32 cellular contexts compared by ENCODE assay signal in genomic region chr7:117285821-117286220, GRCh38. TPM values are rescaled to one million over a fixed set of nuclear protein-coding genes. Genes with fewer than 3 reads are reported as not detected.
DNase-seq lines count a peak whose midpoint lies in the region; ATAC-seq, FAIRE-seq and TF ChIP-seq lines count a peak whose summit lies in the region.
"Had no signal": no experiment of that assay in that cellular context is flagged by ENCODE, and none has a peak within 500 bp of the region (broad histone marks: within the 10 kb centered on the region; RNA-seq: fewer than 3 reads in every experiment).

No MANE protein-coding gene starts in this region.

- no peak overlapping the region for H3K9ac ChIP-seq in astrocyte (ENCODE audit: low read length)
- H3K9ac ChIP-seq: BLaER1 treated with 17β-estradiol and CSF1 and Interleukin-3, amounts not matched to agents 10 nM and 100 nM had no signal

- H3K9me3 Mint-ChIP-seq in astrocyte (ENCODE audit: unreplicated experiment), result no peaks in the 10 kb centered on the region
- H3K9me3 Mint-ChIP-seq in activated CD8-positive, alpha-beta T cell treated with anti-CD3 and anti-CD28 coated beads, Interleukin-2, amount 10 ng/mL, durations not matched to agents 7 days and 5 days (ENCODE audit: insufficient read depth), result no peaks in the 10 kb centered on the region
- H3K9me3 Mint-ChIP-seq in activated CD4-positive, alpha-beta memory T cell treated with anti-CD3 and anti-CD28 coated beads for 36 hours, result no peaks in the 10 kb centered on the region
- H3K9me3 Mint-ChIP-seq: CD8-positive, alpha-beta T cell; HFFc6 had no signal

- no peaks in the 10 kb centered on the region for H4K20me1 ChIP-seq in astrocyte (ENCODE audit: insufficient read depth, low read length)
- H4K20me1 ChIP-seq: BLaER1 treated with 17β-estradiol and CSF1 and Interleukin-3, amounts not matched to agents 10 nM and 100 nM had no signal

- H3K27ac ChIP-seq in astrocyte (ENCODE audit: low read depth, low read length), result no peak overlapping the region
- no peak overlapping the region for H3K27ac ChIP-seq in gastrocnemius medialis
- H3K27ac ChIP-seq: BLaER1 treated with 17β-estradiol and CSF1 and Interleukin-3, amounts not matched to agents 10 nM and 100 nM; PC-9; SJCRH30 had no signal

- CTCF ChIA-PET in activated CD8-positive, alpha-beta T cell treated with anti-CD3 and anti-CD28 coated beads, Interleukin-2, amount 10 ng/mL, durations not matched to agents 7 days and 5 days (lab: Charles Lee), result no interaction called here
- CTCF ChIA-PET in activated CD4-positive, alpha-beta memory T cell treated with anti-CD3 and anti-CD28 coated beads for 36 hours (lab: Charles Lee), result no interaction called here

- H3K36me3 ChIP-seq in astrocyte (ENCODE audit: insufficient read depth, low read length) (no peaks in the 10 kb centered on the region), gastrocnemius medialis (no peaks in the 10 kb centered on the region)
- H3K36me3 ChIP-seq: BLaER1 treated with 17β-estradiol and CSF1 and Interleukin-3, amounts not matched to agents 10 nM and 100 nM; HAP-1; MG63; SJCRH30 had no signal

- peaks cover 12% of the 10 kb centered on the region for H3K27me3 Mint-ChIP-seq in astrocyte (ENCODE audit: low read depth, unreplicated experiment)
- peaks cover 2% of the 10 kb centered on the region for H3K27me3 Mint-ChIP-seq in activated CD8-positive, alpha-beta T cell treated with anti-CD3 and anti-CD28 coated beads, Interleukin-2, amount 10 ng/mL, durations not matched to agents 7 days and 5 days (ENCODE audit: low read depth)
- H3K27me3 Mint-ChIP-seq in activated CD4-positive, alpha-beta memory T cell treated with anti-CD3 and anti-CD28 coated beads for 36 hours, result no peaks in the 10 kb centered on the region

- H3K9me3 ChIP-seq in astrocyte (ENCODE audit: insufficient read depth, low read depth, low read length) (no peaks in the 10 kb centered on the region), gastrocnemius medialis (no peaks in the 10 kb centered on the region)
- H3K9me3 ChIP-seq: BLaER1 treated with 17β-estradiol and CSF1 and Interleukin-3, amounts not matched to agents 10 nM and 100 nM; Caco-2; HAP-1; MG63; SJCRH30 had no signal

- intact Hi-C loops in gastrocnemius medialis (cut with DNase I; ENCODE audit: low total_unique reads), result no loop called here
- intact Hi-C loops in activated CD4-positive, alpha-beta memory T cell treated with anti-CD3 and anti-CD28 coated beads for 36 hours (cut with micrococcal nuclease), result no loop called here

- TF ChIP-seq CTCF in astrocyte (IDR thresholded peaks at IDR 0.05; ENCODE audit: insufficient read depth, low read depth, low read length), result no peak
- no peak for TF ChIP-seq CTCF in fibroblast of the aortic adventitia (IDR thresholded peaks at IDR 0.05; ENCODE audit: insufficient read depth, low read length)
- TF ChIP-seq CTCF in gastrocnemius medialis (IDR thresholded peaks at IDR 0.05 in 4 of 5, conservative IDR thresholded peaks at IDR 0.05 in 1 of 5), result no peak

- no peak overlapping the region for H3K27ac Mint-ChIP-seq in astrocyte (ENCODE audit: unreplicated experiment)
- no peak overlapping the region for H3K27ac Mint-ChIP-seq in activated CD8-positive, alpha-beta T cell treated with anti-CD3 and anti-CD28 coated beads, Interleukin-2, amount 10 ng/mL, durations not matched to agents 7 days and 5 days
- no peak overlapping the region for H3K27ac Mint-ChIP-seq in activated CD4-positive, alpha-beta memory T cell treated with anti-CD3 and anti-CD28 coated beads for 36 hours
- H3K27ac Mint-ChIP-seq: CD8-positive, alpha-beta T cell; HFFc6 had no signal

- no peaks in the 10 kb centered on the region for H3K79me2 ChIP-seq in astrocyte (ENCODE audit: insufficient read depth, low read length)

- no peak for FAIRE-seq in astrocyte (lab: Jason Lieb, UNC)

- H3K4me3 ChIP-seq in astrocyte (ENCODE audit: insufficient read depth, low read depth, low read length), result no peak overlapping the region
- H3K4me3 ChIP-seq in fibroblast of the aortic adventitia (ENCODE audit: low read depth, low read length), result no peak overlapping the region
- H3K4me3 ChIP-seq in gastrocnemius medialis, result no peak overlapping the region
- H3K4me3 ChIP-seq: BLaER1 treated with 17β-estradiol and CSF1 and Interleukin-3, amounts not matched to agents 10 nM and 100 nM; HAP-1; MG63; PC-9; SJCRH30 had no signal

- H3K4me1 Mint-ChIP-seq in astrocyte (ENCODE audit: low read depth, unreplicated experiment), result peaks cover 34% of the 10 kb centered on the region
- H3K4me1 Mint-ChIP-seq in activated CD8-positive, alpha-beta T cell treated with anti-CD3 and anti-CD28 coated beads, Interleukin-2, amount 10 ng/mL, durations not matched to agents 7 days and 5 days (ENCODE audit: low read depth), result no peaks in the 10 kb centered on the region
- H3K4me1 Mint-ChIP-seq in activated CD4-positive, alpha-beta memory T cell treated with anti-CD3 and anti-CD28 coated beads for 36 hours (ENCODE audit: low read depth), result no peaks in the 10 kb centered on the region

- H3K4me1 ChIP-seq in astrocyte (ENCODE audit: insufficient read depth, low read length), result peaks cover 10% of the 10 kb centered on the region
- H3K4me1 ChIP-seq in gastrocnemius medialis, result no peaks in the 10 kb centered on the region
- H3K4me1 ChIP-seq: Caco-2, HAP-1, SJCRH30 had no signal

- H2AFZ ChIP-seq in astrocyte (ENCODE audit: low read depth, low read length), result no peak overlapping the region
- H2AFZ ChIP-seq: PC-9 had no signal

- POLR2A ChIA-PET in activated CD8-positive, alpha-beta T cell treated with anti-CD3 and anti-CD28 coated beads, Interleukin-2, amount 10 ng/mL, durations not matched to agents 7 days and 5 days (lab: Charles Lee), result no interaction called here
- POLR2A ChIA-PET in activated CD4-positive, alpha-beta memory T cell treated with anti-CD3 and anti-CD28 coated beads for 36 hours (lab: Charles Lee), result no interaction called here

- TF ChIP-seq POLR2A in gastrocnemius medialis (IDR thresholded peaks at IDR 0.05), result no peak

- in situ Hi-C loops in gastrocnemius medialis (cut with MboI; ENCODE audit: low sequenced_read_pairs in 4 of 4), result no loop called here

- H3K27me3 ChIP-seq in astrocyte (ENCODE audit: insufficient read depth, low read length) (no peaks in the 10 kb centered on the region), gastrocnemius medialis (no peaks in the 10 kb centered on the region)
- H3K27me3 ChIP-seq: BLaER1 treated with 17β-estradiol and CSF1 and Interleukin-3, amounts not matched to agents 10 nM and 100 nM; MG63; SJCRH30 had no signal

- no peak overlapping the region for H3K4me3 Mint-ChIP-seq in astrocyte (ENCODE audit: unreplicated experiment)
- no peak overlapping the region for H3K4me3 Mint-ChIP-seq in activated CD8-positive, alpha-beta T cell treated with anti-CD3 and anti-CD28 coated beads, Interleukin-2, amount 10 ng/mL, durations not matched to agents 7 days and 5 days
- no peak overlapping the region for H3K4me3 Mint-ChIP-seq in activated CD4-positive, alpha-beta memory T cell treated with anti-CD3 and anti-CD28 coated beads for 36 hours
- H3K4me3 Mint-ChIP-seq: CD8-positive, alpha-beta T cell; HFFc6 had no signal

- ATAC-seq in gastrocnemius medialis (no peak), GM21717 (IDR thresholded peaks at IDR 0.05; ENCODE audit: unreplicated experiment) (no peak)
- ATAC-seq in activated CD8-positive, alpha-beta T cell treated with anti-CD3 and anti-CD28 coated beads, Interleukin-2, amount 10 ng/mL, durations not matched to agents 7 days and 5 days, result no peak
- ATAC-seq: CD8-positive, alpha-beta T cell; Right ventricle myocardium inferior; SK-N-SH treated with all-trans-retinoic acid at 6 μM for 48 hours had no signal

- no peak overlapping the region for H3K4me2 ChIP-seq in astrocyte (ENCODE audit: low read length)
- H3K4me2 ChIP-seq: BLaER1 treated with 17β-estradiol and CSF1 and Interleukin-3, amounts not matched to agents 10 nM and 100 nM; PC-9 had no signal

- DNase-seq in AG08395 (ENCODE audit: low spot score) (peak; percentile 58), GM04503 (ENCODE audit: low read depth) (peak; percentile 42), astrocyte (ENCODE audit: low read depth) (peak; percentile 18), fibroblast of the aortic adventitia (ENCODE audit: low read depth) (peak; percentile 43), gastrocnemius medialis (no peak)
- DNase-seq in activated CD8-positive, alpha-beta T cell treated with anti-CD3 and anti-CD28 coated beads, Interleukin-2, amount 10 ng/mL, durations not matched to agents 7 days and 5 days, result no peak
- no peak for DNase-seq in activated CD4-positive, alpha-beta memory T cell treated with anti-CD3 and anti-CD28 coated beads for 36 hours
- DNase-seq: 8988T; ACHN; AML-193; Caco-2; CD8-positive, alpha-beta T cell; EL; GDM1; GOT3; HFFc6; KG1; MG63; NCI-H1105 treated with DMSO at 0.1 percent for 48 hours; NCI-H1694; NCI-H2029 treated with DMSO at 0.1 percent for 48 hours; NCI-H2227 treated with DMSO at 0.1 percent for 48 hours; NCI-H526 treated with DMSO at 0.1 percent for 48 hours; PC-9; SJCRH30 had no signal

- H3K36me3 Mint-ChIP-seq in astrocyte (ENCODE audit: low read depth, unreplicated experiment), result no peaks in the 10 kb centered on the region
- H3K36me3 Mint-ChIP-seq in activated CD8-positive, alpha-beta T cell treated with anti-CD3 and anti-CD28 coated beads, Interleukin-2, amount 10 ng/mL, durations not matched to agents 7 days and 5 days (ENCODE audit: low read depth), result no peaks in the 10 kb centered on the region
- H3K36me3 Mint-ChIP-seq in activated CD4-positive, alpha-beta memory T cell treated with anti-CD3 and anti-CD28 coated beads for 36 hours, result no peaks in the 10 kb centered on the region
- H3K36me3 Mint-ChIP-seq: CD8-positive, alpha-beta T cell had no signal

RNA-seq across cellular contexts. Expression of gene WNT2, which starts 37.0 kb away (rescaled TPM):
- total RNA-seq in astrocyte (0.07 and 0.24 TPM in 2 replicates), fibroblast of the aortic adventitia (ENCODE audit: low replicate concordance) (1.8 and 9.9 TPM in 2 replicates), gastrocnemius medialis (not detected)
- not detected for total RNA-seq in activated CD8-positive, alpha-beta T cell treated with anti-CD3 and anti-CD28 coated beads, Interleukin-2, amount 10 ng/mL, durations not matched to agents 7 days and 5 days
- total RNA-seq in activated CD4-positive, alpha-beta memory T cell treated with anti-CD3 and anti-CD28 coated beads for 36 hours, result not detected
- total RNA-seq: Caco-2; CD8-positive, alpha-beta T cell; HFFc6; NCI-H460; PC-9; Right ventricle myocardium inferior; RPMI7951 had no signal

Comparison
In these comparisons a context has a peak if more than half of its experiments do, and no peak if none do; other contexts are left out.
1. DNase-seq: peak in AG08395 (single experiment), GM04503 (single experiment), astrocyte (single experiment) and fibroblast of the aortic adventitia (single experiment); none in gastrocnemius medialis (0 of 2), activated CD8-positive, alpha-beta T cell treated with anti-CD3 and anti-CD28 coated beads, Interleukin-2, amount 10 ng/mL, durations not matched to agents 7 days and 5 days (single experiment) and activated CD4-positive, alpha-beta memory T cell treated with anti-CD3 and anti-CD28 coated beads for 36 hours (single experiment).